ENCODE assay signal across 35 cellular contexts in genomic region chr17:13281626-13282025, GRCh38.
"Had no signal": no experiment of that assay in that cellular context is flagged by ENCODE, and none has a peak within 500 bp of the region (broad histone marks: within the 10 kb centered on the region; RNA-seq: fewer than 3 reads in every experiment).

No MANE protein-coding gene starts in this region.

- H3K9me3 ChIP-seq: MG63 had no signal

- H3K27ac ChIP-seq: KMS-11 had no signal

- H3K4me3 ChIP-seq: MG63 had no signal

- H3K9ac ChIP-seq: KMS-11 had no signal

- DNase-seq: Karpas-422, Kasumi-1, KG1, MG63, MM.1S, MV-4-11, NCI-H1048, NCI-H1092, NCI-H1092 treated with DMSO at 0.1 percent for 48 hours, NCI-H1105, NCI-H1105 treated with DMSO at 0.1 percent for 48 hours, NCI-H1417, NCI-H1417 treated with DMSO at 0.1 percent for 48 hours, NCI-H1436, NCI-H1436 treated with DMSO at 0.1 percent for 48 hours, NCI-H1694, NCI-H1694 treated with DMSO at 0.1 percent for 48 hours, NCI-H187, NCI-H187 treated with DMSO at 0.1 percent for 48 hours, NCI-H1930, NCI-H2029, NCI-H2029 treated with DMSO at 0.1 percent for 48 hours, NCI-H2081, NCI-H2081 treated with DMSO at 0.1 percent for 48 hours, NCI-H2107, NCI-H2171, NCI-H2171 treated with DMSO at 0.1 percent for 48 hours, NCI-H2227 treated with DMSO at 0.1 percent for 48 hours, NCI-H226, NCI-H345, NCI-H446, NCI-H446 treated with DMSO at 0.1 percent for 48 hours, NCI-H510A, NCI-H510A treated with DMSO at 0.1 percent for 48 hours had no signal

- H3K27me3 ChIP-seq: MG63 had no signal

- H3K36me3 ChIP-seq: MG63 had no signal
